In the genomic region with DNA sequence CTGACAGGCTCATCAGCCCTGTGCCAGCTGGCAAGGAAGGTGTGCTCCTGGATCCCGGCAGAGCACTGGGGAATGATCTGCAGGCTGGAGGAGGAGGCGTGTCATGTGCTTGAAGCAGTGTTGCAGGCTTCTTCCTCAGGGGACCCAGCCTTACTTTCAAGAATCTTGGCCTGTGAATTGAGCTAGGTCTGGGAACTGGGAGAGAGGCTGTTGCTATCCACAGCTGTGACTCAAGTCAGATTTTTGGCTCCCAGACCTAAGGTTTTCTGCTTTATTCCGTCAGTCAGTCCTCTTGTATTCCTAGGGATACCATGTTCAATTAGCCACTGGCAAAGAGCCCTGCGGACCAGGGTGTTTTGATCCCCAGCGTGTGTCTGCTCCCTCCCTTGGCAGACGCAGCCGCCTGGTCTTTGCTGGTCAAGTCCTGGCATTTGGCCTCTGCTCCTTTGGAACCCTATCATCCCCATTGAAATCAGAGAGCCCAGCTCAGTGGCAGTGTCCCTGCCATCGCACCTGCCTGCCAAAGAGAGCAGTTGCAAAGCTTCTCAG, we compare ENCODE assay signal across 1 cellular context.
TF ChIP-seq lines count a peak whose summit lies in the region.

No MANE protein-coding gene starts in this region.

TF ChIP-seq in HepG2, 621 proteins besides CTCF, POLR2A, EP300 and RAD21 (continued from another document):
- TF ChIP-seq, protein P1, sequence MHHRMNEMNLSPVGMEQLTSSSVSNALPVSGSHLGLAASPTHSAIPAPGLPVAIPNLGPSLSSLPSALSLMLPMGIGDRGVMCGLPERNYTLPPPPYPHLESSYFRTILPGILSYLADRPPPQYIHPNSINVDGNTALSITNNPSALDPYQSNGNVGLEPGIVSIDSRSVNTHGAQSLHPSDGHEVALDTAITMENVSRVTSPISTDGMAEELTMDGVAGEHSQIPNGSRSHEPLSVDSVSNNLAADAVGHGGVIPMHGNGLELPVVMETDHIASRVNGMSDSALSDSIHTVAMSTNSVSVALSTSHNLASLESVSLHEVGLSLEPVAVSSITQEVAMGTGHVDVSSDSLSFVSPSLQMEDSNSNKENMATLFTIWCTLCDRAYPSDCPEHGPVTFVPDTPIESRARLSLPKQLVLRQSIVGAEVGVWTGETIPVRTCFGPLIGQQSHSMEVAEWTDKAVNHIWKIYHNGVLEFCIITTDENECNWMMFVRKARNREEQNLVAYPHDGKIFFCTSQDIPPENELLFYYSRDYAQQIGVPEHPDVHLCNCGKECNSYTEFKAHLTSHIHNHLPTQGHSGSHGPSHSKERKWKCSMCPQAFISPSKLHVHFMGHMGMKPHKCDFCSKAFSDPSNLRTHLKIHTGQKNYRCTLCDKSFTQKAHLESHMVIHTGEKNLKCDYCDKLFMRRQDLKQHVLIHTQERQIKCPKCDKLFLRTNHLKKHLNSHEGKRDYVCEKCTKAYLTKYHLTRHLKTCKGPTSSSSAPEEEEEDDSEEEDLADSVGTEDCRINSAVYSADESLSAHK (CRISPR knock-in tag; IDR thresholded peaks at IDR 0.05; ENCODE audit: borderline replicate concordance): no peak
- TF ChIP-seq, protein P2, sequence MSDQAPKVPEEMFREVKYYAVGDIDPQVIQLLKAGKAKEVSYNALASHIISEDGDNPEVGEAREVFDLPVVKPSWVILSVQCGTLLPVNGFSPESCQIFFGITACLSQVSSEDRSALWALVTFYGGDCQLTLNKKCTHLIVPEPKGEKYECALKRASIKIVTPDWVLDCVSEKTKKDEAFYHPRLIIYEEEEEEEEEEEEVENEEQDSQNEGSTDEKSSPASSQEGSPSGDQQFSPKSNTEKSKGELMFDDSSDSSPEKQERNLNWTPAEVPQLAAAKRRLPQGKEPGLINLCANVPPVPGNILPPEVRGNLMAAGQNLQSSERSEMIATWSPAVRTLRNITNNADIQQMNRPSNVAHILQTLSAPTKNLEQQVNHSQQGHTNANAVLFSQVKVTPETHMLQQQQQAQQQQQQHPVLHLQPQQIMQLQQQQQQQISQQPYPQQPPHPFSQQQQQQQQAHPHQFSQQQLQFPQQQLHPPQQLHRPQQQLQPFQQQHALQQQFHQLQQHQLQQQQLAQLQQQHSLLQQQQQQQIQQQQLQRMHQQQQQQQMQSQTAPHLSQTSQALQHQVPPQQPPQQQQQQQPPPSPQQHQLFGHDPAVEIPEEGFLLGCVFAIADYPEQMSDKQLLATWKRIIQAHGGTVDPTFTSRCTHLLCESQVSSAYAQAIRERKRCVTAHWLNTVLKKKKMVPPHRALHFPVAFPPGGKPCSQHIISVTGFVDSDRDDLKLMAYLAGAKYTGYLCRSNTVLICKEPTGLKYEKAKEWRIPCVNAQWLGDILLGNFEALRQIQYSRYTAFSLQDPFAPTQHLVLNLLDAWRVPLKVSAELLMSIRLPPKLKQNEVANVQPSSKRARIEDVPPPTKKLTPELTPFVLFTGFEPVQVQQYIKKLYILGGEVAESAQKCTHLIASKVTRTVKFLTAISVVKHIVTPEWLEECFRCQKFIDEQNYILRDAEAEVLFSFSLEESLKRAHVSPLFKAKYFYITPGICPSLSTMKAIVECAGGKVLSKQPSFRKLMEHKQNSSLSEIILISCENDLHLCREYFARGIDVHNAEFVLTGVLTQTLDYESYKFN (CRISPR knock-in tag; conservative IDR thresholded peaks at IDR 0.05): no peak
- no peak for TF ChIP-seq NONO (IDR thresholded peaks at IDR 0.05)
- TF ChIP-seq NONO (CRISPR knock-in tag; conservative IDR thresholded peaks at IDR 0.05): no peak
- no peak for TF ChIP-seq SMYD3 (CRISPR knock-in tag; IDR thresholded peaks at IDR 0.05)
- no peak for TF ChIP-seq KDM1A (CRISPR knock-in tag; IDR thresholded peaks at IDR 0.05)
- no peak for TF ChIP-seq CCAR2 (optimal IDR thresholded peaks at IDR 0.05; ENCODE audit: low read depth, low read length)
